Comparison of ENCODE assay signal across 8 cellular contexts in genomic region chr3:185937689-185938374, GRCh38. TPM values are rescaled to one million over a fixed set of nuclear protein-coding genes. Genes with fewer than 3 reads are reported as not detected.
A peak's percentile ranks its signal among the peaks of the same experiment; 100 is the strongest.
DNase-seq lines count a peak whose midpoint lies in the region; ATAC-seq and TF ChIP-seq lines count a peak whose summit lies in the region.

Gene TRA2B, minus strand, starts transcription at chr3:185938014. Its CDS starts 154 bp downstream, at chr3:185937860.

- no peaks in the 10 kb centered on the region for H3K27me3 Mint-ChIP-seq in CD8-positive, alpha-beta T cell (ENCODE audit: low read depth)
- peaks cover 3% of the 10 kb centered on the region for H3K27me3 Mint-ChIP-seq in activated CD4-positive, alpha-beta memory T cell treated with anti-CD3 and anti-CD28 coated beads for 36 hours

- TF ChIP-seq POLR2A in right lobe of liver (IDR thresholded peaks at IDR 0.05) = peak; percentile 100

- peaks cover 40% of the 10 kb centered on the region for H3K36me3 Mint-ChIP-seq in CD8-positive, alpha-beta T cell
- H3K36me3 Mint-ChIP-seq in activated CD4-positive, alpha-beta memory T cell treated with anti-CD3 and anti-CD28 coated beads for 36 hours = peaks cover 49% of the 10 kb centered on the region

- peak; percentile 88 for ATAC-seq in CD8-positive, alpha-beta T cell
- ATAC-seq in GM19452 (IDR thresholded peaks at IDR 0.05; ENCODE audit: unreplicated experiment) (peak; percentile 86), right lobe of liver (peak; percentile 94 to 98 (median 96))

- 6% methylated on average over 10 of the region's 55 CpGs for WGBS in right lobe of liver (ENCODE audit: insufficient coverage, low coverage, low lambda C conversion rate, missing lambda C conversion rate)

- CTCF ChIA-PET in CD8-positive, alpha-beta T cell (lab: Charles Lee) = interaction anchor here (0.6 to 1.3 kb wide), 4 partner anchors 10 to 629 kb away, joined by 3 to 5 read pairs (median 4); partner anchors contain the start of gene TBCCD1
- CTCF ChIA-PET in activated CD4-positive, alpha-beta memory T cell treated with anti-CD3 and anti-CD28 coated beads for 36 hours (lab: Charles Lee) = interaction anchor here (0.7 to 1.0 kb wide), 5 partner anchors 10 to 679 kb away, joined by 3 read pairs; partner anchors contain the start of gene DNAJB11

- intact Hi-C loops in CD8-positive, alpha-beta T cell (cut with DNase I, micrococcal nuclease) = loop anchor here (1.0 to 10.0 kb wide), 11 partner anchors 171 to 1197 kb away; partner anchors contain the start of genes DNAJB11 (in 1 of the 2), EIF4A2 (in 1 of the 2), ETV5 (in 1 of the 2) and RPL39L (in 1 of the 2)
- intact Hi-C loops in activated CD4-positive, alpha-beta memory T cell treated with anti-CD3 and anti-CD28 coated beads for 36 hours (cut with micrococcal nuclease) = loop anchor here (1.0 to 10.0 kb wide), 5 partner anchors 171 to 1087 kb away; partner anchors contain the start of genes DNAJB11, EIF4A2, ETV5 and SENP2
- intact Hi-C loops in dorsolateral prefrontal cortex (cut with DNase I) (loop anchor here (5.0 to 10.0 kb wide), 4 partner anchors 159 to 887 kb away; partner anchors contain the start of genes EIF4A2 (in 1 of the 2) and TBCCD1 (in 1 of the 2)), right lobe of liver (cut with DNase I) (no loop called here)

- H3K4me3 ChIP-seq in CD8-positive, alpha-beta T cell (ENCODE audit: low read depth, low read length) = peak within 1 kb of the TSS; percentile 93
- H3K4me3 ChIP-seq in dorsolateral prefrontal cortex (peak within 1 kb of the TSS; percentile 43 to 100 (median 97)), right lobe of liver (peak within 1 kb of the TSS; percentile 81 to 98 (median 92))

- no peaks in the 10 kb centered on the region for H3K27me3 ChIP-seq in CD8-positive, alpha-beta T cell (ENCODE audit: insufficient read depth, low read length)
- H3K27me3 ChIP-seq in dorsolateral prefrontal cortex (no peaks in the 10 kb centered on the region), right lobe of liver (no peaks in the 10 kb centered on the region)

- peak; percentile 97 to 99 (median 98) for DNase-seq in CD8-positive, alpha-beta T cell
- DNase-seq in HK-2 (ENCODE audit: unreplicated experiment) (peak; percentile 99), NCI-H82 treated with DMSO at 0.1 percent for 48 hours (lab: John Stamatoyannopoulos, UW; ENCODE audit: unreplicated experiment) (peak; percentile 97), dorsolateral prefrontal cortex (peak; percentile 98 to 100 (median 99)), right lobe of liver (peak; percentile 99 to 100 (median 100))
- peak; percentile 99 for DNase-seq in activated CD4-positive, alpha-beta memory T cell treated with anti-CD3 and anti-CD28 coated beads for 36 hours
- DNase-seq in stimulated activated CD4-positive, alpha-beta T cell treated with anti-CD3 and anti-CD28 coated beads, Interleukin-4, amount 100 ng/mL, for 4 hours = peak; percentile 98 to 99

- TF ChIP-seq CTCF in CD8-positive, alpha-beta T cell (IDR thresholded peaks at IDR 0.05) = peak; percentile 41
- TF ChIP-seq CTCF in dorsolateral prefrontal cortex (IDR thresholded peaks at IDR 0.05 in 54 of 56, conservative IDR thresholded peaks at IDR 0.05 in 2 of 56; ENCODE audit: low read depth in 1 of 56, partially characterized antibody in 56 of 56) = peak in 52 of 56 donors; percentile 2 to 65 (median 44)
- peak in 3 of 4 donors; percentile 27 to 40 (median 39) for TF ChIP-seq CTCF in right lobe of liver (IDR thresholded peaks at IDR 0.05)

- POLR2A ChIA-PET in CD8-positive, alpha-beta T cell (lab: Charles Lee) = interaction anchor here (0.6 to 3.5 kb wide), 13 partner anchors 12 to 846 kb away, joined by 3 to 85 read pairs (median 7); partner anchors contain the start of genes DNAJB11, EIF4A2, SENP2 and TBCCD1
- POLR2A ChIA-PET in activated CD4-positive, alpha-beta memory T cell treated with anti-CD3 and anti-CD28 coated beads for 36 hours (lab: Charles Lee) = interaction anchor here (0.6 to 3.5 kb wide), 15 partner anchors 11 to 889 kb away, joined by 3 to 60 read pairs (median 5); partner anchors contain the start of genes DNAJB11, EIF4A2, ETV5 and TBCCD1

- peak within 1 kb of the TSS; percentile 100 for H3K27ac Mint-ChIP-seq in CD8-positive, alpha-beta T cell
- peak within 1 kb of the TSS; percentile 99 for H3K27ac Mint-ChIP-seq in activated CD4-positive, alpha-beta memory T cell treated with anti-CD3 and anti-CD28 coated beads for 36 hours

- no peaks in the 10 kb centered on the region for H3K9me3 Mint-ChIP-seq in CD8-positive, alpha-beta T cell
- H3K9me3 Mint-ChIP-seq in activated CD4-positive, alpha-beta memory T cell treated with anti-CD3 and anti-CD28 coated beads for 36 hours = peaks cover 3% of the 10 kb centered on the region

- H3K36me3 ChIP-seq in CD8-positive, alpha-beta T cell (ENCODE audit: insufficient read depth, low read length) = no peaks in the 10 kb centered on the region
- H3K36me3 ChIP-seq in right lobe of liver = peaks cover 0 to 2% (median 0%) of the 10 kb centered on the region in 4 donors

- peaks cover 41% of the 10 kb centered on the region for H3K4me1 Mint-ChIP-seq in CD8-positive, alpha-beta T cell (ENCODE audit: low read depth)
- peaks cover 21% of the 10 kb centered on the region for H3K4me1 Mint-ChIP-seq in activated CD4-positive, alpha-beta memory T cell treated with anti-CD3 and anti-CD28 coated beads for 36 hours (ENCODE audit: low read depth)

- H3K9me3 ChIP-seq in CD8-positive, alpha-beta T cell (ENCODE audit: low read length) = no peaks in the 10 kb centered on the region
- H3K9me3 ChIP-seq in right lobe of liver = no peaks in the 10 kb centered on the region

- H3K4me1 ChIP-seq in CD8-positive, alpha-beta T cell (ENCODE audit: insufficient read depth, low read length) = peaks cover 13% of the 10 kb centered on the region
- H3K4me1 ChIP-seq in right lobe of liver = peaks cover 0 to 30% (median 7%) of the 10 kb centered on the region in 4 donors

- peak within 1 kb of the TSS; percentile 100 for H3K4me3 Mint-ChIP-seq in CD8-positive, alpha-beta T cell
- peak within 1 kb of the TSS; percentile 99 for H3K4me3 Mint-ChIP-seq in activated CD4-positive, alpha-beta memory T cell treated with anti-CD3 and anti-CD28 coated beads for 36 hours

- H3K27ac ChIP-seq in CD8-positive, alpha-beta T cell (ENCODE audit: low read depth, low read length) = peak within 1 kb of the TSS; percentile 98
- H3K27ac ChIP-seq in dorsolateral prefrontal cortex = peak within 1 kb of the TSS; percentile 86 to 100 (median 99)
- H3K27ac ChIP-seq in right lobe of liver = peak within 1 kb of the TSS; percentile 97 to 100 (median 99)

RNA-seq across cellular contexts. Expression of gene TRA2B, which starts in this region (rescaled TPM):
- 100 to 1,000 TPM; 455 to 472 TPM for total RNA-seq in CD8-positive, alpha-beta T cell
- 100 to 1,000 TPM; 184 to 187 TPM for total RNA-seq in activated CD4-positive, alpha-beta memory T cell treated with anti-CD3 and anti-CD28 coated beads for 36 hours
- total RNA-seq in dorsolateral prefrontal cortex = 100 to 1,000 TPM in 21 of 120 experiments, 10 to 100 TPM in 99; 66.0 to 127 (median 89.1) TPM
- 10 to 100 TPM; 31.0 to 68.5 (median 49.6) TPM for total RNA-seq in right lobe of liver

Comparison
In these comparisons a context has a peak if more than half of its experiments do, and no peak if none do; other contexts are left out.
1. Peak in every context shown above with its lines: DNase-seq, ATAC-seq, H3K4me3 ChIP-seq and H3K27ac ChIP-seq.
2. intact Hi-C loops: an anchor here in CD8-positive, alpha-beta T cell (1.0 to 10.0 kb wide), activated CD4-positive, alpha-beta memory T cell treated with anti-CD3 and anti-CD28 coated beads for 36 hours (1.0 to 10.0 kb wide) and dorsolateral prefrontal cortex (5.0 to 10.0 kb wide); none called in right lobe of liver.